In the genomic region with DNA sequence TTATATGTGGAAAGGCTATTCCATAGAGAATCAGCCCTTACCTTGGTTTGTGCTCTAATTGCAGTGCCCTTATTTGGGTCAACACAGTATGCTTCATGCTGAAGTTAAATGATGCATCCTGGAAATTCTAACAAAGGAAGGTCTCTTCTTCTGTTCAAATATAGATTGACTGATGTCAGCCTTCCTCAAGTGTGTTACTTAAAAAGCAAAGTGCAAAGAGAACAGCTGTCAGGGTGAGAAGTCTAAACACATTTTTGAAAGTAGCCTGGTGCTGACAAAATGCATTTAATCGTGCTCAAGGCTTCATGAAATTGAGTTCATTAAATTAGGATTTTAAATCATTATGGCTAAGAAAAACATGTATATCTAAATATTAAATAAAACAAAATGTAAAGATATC, we compare ENCODE assay signal across 14 cellular contexts. TPM values are rescaled to one million over a fixed set of nuclear protein-coding genes. Genes with fewer than 3 reads are reported as not detected.
DNase-seq lines count a peak whose midpoint lies in the region; TF ChIP-seq lines count a peak whose summit lies in the region.
"Had no signal": no experiment of that assay in that cellular context is flagged by ENCODE, and none has a peak within 500 bp of the region (broad histone marks: within the 10 kb centered on the region; RNA-seq: fewer than 3 reads in every experiment).

No MANE protein-coding gene starts in this region.

- no peak for TF ChIP-seq CTCF in Calu3 (IDR thresholded peaks at IDR 0.05; ENCODE audit: unreplicated experiment)
- no peak for TF ChIP-seq CTCF in glutamatergic neuron (IDR thresholded peaks at IDR 0.05; ENCODE audit: partially characterized antibody, unreplicated experiment)
- no peak for TF ChIP-seq CTCF in GM13977 (IDR thresholded peaks at IDR 0.05; ENCODE audit: extremely low read depth, insufficient read depth, missing control alignments)

- H3K36me3 Mint-ChIP-seq in Calu3 (ENCODE audit: insufficient read depth, unreplicated experiment) (peaks cover 6% of the 10 kb centered on the region), glutamatergic neuron (ENCODE audit: unreplicated experiment) (no peaks in the 10 kb centered on the region)

- H3K4me3 Mint-ChIP-seq in Calu3 (ENCODE audit: low read depth, unreplicated experiment), result no peak overlapping the region
- H3K4me3 Mint-ChIP-seq in glutamatergic neuron (ENCODE audit: unreplicated experiment), result peak overlapping the region; percentile 19
- H3K4me3 Mint-ChIP-seq: GM23338, IgD-negative memory B cell had no signal

- H3K27ac Mint-ChIP-seq in Calu3 (ENCODE audit: unreplicated experiment), result peak overlapping the region; percentile 29
- H3K27ac Mint-ChIP-seq in glutamatergic neuron (ENCODE audit: unreplicated experiment), result peak overlapping the region; percentile 50
- H3K27ac Mint-ChIP-seq: GM23338, IgD-negative memory B cell had no signal

- intact Hi-C loops in Calu3 (cut with micrococcal nuclease; ENCODE audit: unreplicated experiment), result loop anchor here (5.0 kb wide), 1 partner anchor 88 kb away; no protein-coding TSS in a partner anchor

- H3K9me3 Mint-ChIP-seq in Calu3 (ENCODE audit: low read depth, unreplicated experiment) (no peaks in the 10 kb centered on the region), glutamatergic neuron (ENCODE audit: unreplicated experiment) (no peaks in the 10 kb centered on the region)
- H3K9me3 Mint-ChIP-seq: GM23338, IgD-negative memory B cell had no signal

- no peak for DNase-seq in Calu3
- DNase-seq in DMS53 treated with DMSO at 0.1 percent for 48 hours (lab: John Stamatoyannopoulos, UW; ENCODE audit: unreplicated experiment), result peak; percentile 64
- peak; percentile 71 for DNase-seq in NCI-H345 treated with DMSO at 0.1 percent for 48 hours (lab: John Stamatoyannopoulos, UW; ENCODE audit: unreplicated experiment)
- DNase-seq in glutamatergic neuron, result no peak
- no peak for DNase-seq in GM13977 (ENCODE audit: low spot score)
- no peak for DNase-seq in activated T-cell treated with anti-CD3 and anti-CD28 coated beads, Interleukin-2, amount 50 U/mL, for 1 hour
- DNase-seq in GM19240 (ENCODE audit: insufficient read length, low spot score), result no peak
- DNase-seq: COR-L47, NCI-H1694, NCI-H226, T-helper 1 cell had no signal

- no TSS peak for BruUV-seq in Calu3 (replicated peaks; lab: Mats Ljungman, UMichigan)

- in situ Hi-C loops in GM13977 (cut with MboI; ENCODE audit: low pct_unique_long_range_greater_than_20kb, low sequenced_read_pairs, unreplicated experiment), result no loop called here

- CTCF ChIA-PET in Calu3 (lab: Charles Lee), result no interaction called here

- H3K4me1 Mint-ChIP-seq in Calu3 (ENCODE audit: low read depth, unreplicated experiment) (peaks cover 31% of the 10 kb centered on the region), glutamatergic neuron (ENCODE audit: low read depth, unreplicated experiment) (peaks cover 14% of the 10 kb centered on the region)
- H3K4me1 Mint-ChIP-seq: GM23338 had no signal

- H3K27me3 Mint-ChIP-seq in Calu3 (ENCODE audit: unreplicated experiment) (no peaks in the 10 kb centered on the region), glutamatergic neuron (ENCODE audit: unreplicated experiment) (no peaks in the 10 kb centered on the region)
- H3K27me3 Mint-ChIP-seq: IgD-negative memory B cell had no signal

RNA-seq across cellular contexts. Expression of a gene that starts 19.5 kb away (rescaled TPM):
- total RNA-seq in Calu3 (2022) (378 and 444 TPM in 2 replicates), glutamatergic neuron (ENCODE audit: unreplicated experiment) (not detected)
- total RNA-seq: GM23338, Right ventricle myocardium inferior had no signal

RNA-seq across cellular contexts. Expression of a gene that starts 31.8 kb away (rescaled TPM):
- total RNA-seq in Calu3 (2022) (148 and 155 TPM in 2 replicates), glutamatergic neuron (ENCODE audit: unreplicated experiment) (81.1 TPM)

Comparison
In these comparisons a context has a peak if more than half of its experiments do, and no peak if none do; other contexts are left out.
1. DNase-seq: peak in DMS53 treated with DMSO at 0.1 percent for 48 hours (single experiment) and NCI-H345 treated with DMSO at 0.1 percent for 48 hours (single experiment); none in Calu3 (single experiment), glutamatergic neuron (single experiment), GM13977 (single experiment), activated T-cell treated with anti-CD3 and anti-CD28 coated beads, Interleukin-2, amount 50 U/mL, for 1 hour (single experiment) and GM19240 (single experiment).
2. RNA of a gene that starts 19.5 kb away (total RNA-seq): 378 to 444 TPM in Calu3; not detected in glutamatergic neuron (single experiment); every median in the first group is over 100 times any median in the second.